8 cellular contexts compared by ENCODE assay signal in the genomic region with DNA sequence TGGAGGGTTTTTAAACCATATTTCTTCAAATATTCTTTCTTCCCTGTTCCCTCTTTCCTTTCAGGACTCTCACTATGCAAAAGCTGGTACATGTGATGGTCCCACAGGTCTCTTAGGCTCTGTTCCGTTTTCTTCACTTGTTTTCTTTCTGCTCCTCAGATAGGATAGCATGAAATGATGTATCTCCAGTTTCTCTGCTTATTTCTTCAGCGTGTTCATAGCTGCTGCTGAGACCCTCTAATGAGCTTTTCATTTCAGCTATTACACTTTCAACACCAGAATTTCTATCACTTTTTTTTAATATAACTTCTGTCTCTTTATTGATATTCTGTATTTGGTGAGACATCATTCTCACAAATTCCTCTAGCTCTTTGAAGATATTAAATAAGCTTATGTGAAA.
"Had no signal": no experiment of that assay in that cellular context is flagged by ENCODE, and none has a peak within 500 bp of the region (broad histone marks: within the 10 kb centered on the region; RNA-seq: fewer than 3 reads in every experiment).

No MANE protein-coding gene starts in this region.

- H3K27ac ChIP-seq: HL-60, KMS-11 had no signal

- H3K4me2 ChIP-seq: KMS-11 had no signal

- ATAC-seq: K562 had no signal

- H3K4me3 ChIP-seq: K562 had no signal

- FAIRE-seq: HTR-8/SVneo, K562 had no signal

- DNase-seq: IMR-90, Karpas-422, KBM-7, KG1 had no signal

- H3K9ac ChIP-seq: KMS-11 had no signal
